31 cellular contexts compared by ENCODE assay signal in genomic region chr5:36267905-36268304, GRCh38. TPM values are rescaled to one million over a fixed set of nuclear protein-coding genes. Genes with fewer than 3 reads are reported as not detected.
"Had no signal": no experiment of that assay in that cellular context is flagged by ENCODE, and none has a peak within 500 bp of the region (broad histone marks: within the 10 kb centered on the region; RNA-seq: fewer than 3 reads in every experiment).

No MANE protein-coding gene starts in this region.

- H3K4me1 ChIP-seq: neural progenitor cell, parathyroid adenoma, psoas muscle, spleen, suprapubic skin, testis, vagina had no signal

- H2AFZ ChIP-seq: neural progenitor cell, parathyroid adenoma had no signal

- H3K36me3 ChIP-seq: neural progenitor cell, ovary, spleen, suprapubic skin, tibial nerve, upper lobe of left lung, vagina had no signal

- H3K4me3 Mint-ChIP-seq: naive thymus-derived CD4-positive, alpha-beta T cell; natural killer cell; nephron; neural progenitor cell; stimulated activated memory B cell treated with anti-CD40 and anti-IgM and Interleukin-4, amounts not matched to agents 10 μg/mL and 1 μg/mL and 100 μg/mL, for 72 hours; stimulated activated naive CD8-positive, alpha-beta T cell treated with anti-CD3 and anti-CD28 coated beads, Interleukin-15, amount 100 ng/mL, for 72 hours had no signal

- H3K4me3 ChIP-seq: neural progenitor cell, ovary, psoas muscle, skin epidermis, smooth muscle cell, spleen, suprapubic skin, testis, tibial nerve, upper lobe of left lung, vagina had no signal

- H3K9ac ChIP-seq: neural progenitor cell, parathyroid adenoma had no signal

- H3K4me2 ChIP-seq: neural progenitor cell, smooth muscle cell had no signal

- H3K4me1 Mint-ChIP-seq: naive thymus-derived CD4-positive, alpha-beta T cell; natural killer cell; nephron; stimulated activated memory B cell treated with anti-CD40 and anti-IgM and Interleukin-4, amounts not matched to agents 10 μg/mL and 1 μg/mL and 100 μg/mL, for 72 hours; stimulated activated naive CD8-positive, alpha-beta T cell treated with anti-CD3 and anti-CD28 coated beads, Interleukin-15, amount 100 ng/mL, for 72 hours had no signal

- H3K79me2 ChIP-seq: parathyroid adenoma had no signal

- H3K27me3 Mint-ChIP-seq: progenitor cell of endocrine pancreas; stimulated activated memory B cell treated with anti-CD40 and anti-IgM and Interleukin-4, amounts not matched to agents 10 μg/mL and 1 μg/mL and 100 μg/mL, for 72 hours; stimulated activated naive CD8-positive, alpha-beta T cell treated with anti-CD3 and anti-CD28 coated beads, Interleukin-15, amount 100 ng/mL, for 72 hours had no signal

- H3K27ac ChIP-seq: neural progenitor cell, ovary, parathyroid adenoma, psoas muscle, skin epidermis, spleen, suprapubic skin, testis, tibial nerve, upper lobe of left lung, vagina had no signal

- FAIRE-seq: urothelium cell line had no signal

- H3K27ac Mint-ChIP-seq: naive thymus-derived CD4-positive, alpha-beta T cell; natural killer cell; nephron; neural progenitor cell; progenitor cell of endocrine pancreas; stimulated activated memory B cell treated with anti-CD40 and anti-IgM and Interleukin-4, amounts not matched to agents 10 μg/mL and 1 μg/mL and 100 μg/mL, for 72 hours; stimulated activated naive CD8-positive, alpha-beta T cell treated with anti-CD3 and anti-CD28 coated beads, Interleukin-15, amount 100 ng/mL, for 72 hours had no signal

- H3K9me3 Mint-ChIP-seq: naive thymus-derived CD4-positive, alpha-beta T cell; natural killer cell; nephron; neural progenitor cell; stimulated activated memory B cell treated with anti-CD40 and anti-IgM and Interleukin-4, amounts not matched to agents 10 μg/mL and 1 μg/mL and 100 μg/mL, for 72 hours; stimulated activated naive CD8-positive, alpha-beta T cell treated with anti-CD3 and anti-CD28 coated beads, Interleukin-15, amount 100 ng/mL, for 72 hours had no signal

- H3K36me3 Mint-ChIP-seq: naive thymus-derived CD4-positive, alpha-beta T cell; natural killer cell; neural progenitor cell; stimulated activated memory B cell treated with anti-CD40 and anti-IgM and Interleukin-4, amounts not matched to agents 10 μg/mL and 1 μg/mL and 100 μg/mL, for 72 hours had no signal

- H3K27me3 ChIP-seq: neural progenitor cell, ovary, spleen, suprapubic skin, testis, tibial nerve, upper lobe of left lung, vagina had no signal

- ATAC-seq: naive thymus-derived CD4-positive, alpha-beta T cell; natural killer cell; psoas muscle; right cardiac atrium; sciatic nerve; stimulated activated memory B cell treated with anti-CD40 and anti-IgM and Interleukin-4, amounts not matched to agents 10 μg/mL and 1 μg/mL and 100 μg/mL, for 72 hours; stimulated activated naive CD8-positive, alpha-beta T cell treated with anti-CD3 and anti-CD28 coated beads, Interleukin-15, amount 100 ng/mL, for 72 hours; stimulated activated naive CD8-positive, alpha-beta T cell treated with anti-CD3 and anti-CD28 coated beads, Interleukin-15, Interleukin-2, amounts not matched to agents 100 U/mL and 50 U/mL, for 24 hours had no signal

- H3K9me3 ChIP-seq: ovary, psoas muscle, spleen, suprapubic skin, testis, tibial nerve, upper lobe of left lung, vagina had no signal

- DNase-seq: naive thymus-derived CD4-positive, alpha-beta T cell; natural killer cell; occipital lobe; ovary; psoas muscle; right cardiac atrium; spleen; stimulated activated CD4-positive, alpha-beta T cell treated with anti-CD3 and anti-CD28 coated beads, Interleukin-12 subunit alpha, Interleukin-12 subunit beta, amount 100 ng/mL, for 4 hours; stimulated activated CD4-positive, alpha-beta T cell treated with anti-CD3 and anti-CD28 coated beads, Interleukin-1b, Interleukin-23, amount 100 ng/mL, for 48 hours; stimulated activated CD4-positive, alpha-beta T cell treated with anti-CD3 and anti-CD28 coated beads, Interleukin-4, amount 100 ng/mL, for 1 hour; stimulated activated CD4-positive, alpha-beta T cell treated with anti-CD3 and anti-CD28 coated beads, Interleukin-4, amount 100 ng/mL, for 4 hours; stimulated activated CD8-positive, alpha-beta memory T cell treated with anti-CD3 and anti-CD28 coated beads, Interleukin-4, amount 100 ng/mL, for 48 hours; stimulated activated naive CD4-positive, alpha-beta T cell; stimulated activated naive CD8-positive, alpha-beta T cell treated with anti-CD3 and anti-CD28 coated beads, Interleukin-15, amount 100 ng/mL, for 72 hours; stimulated activated naive CD8-positive, alpha-beta T cell treated with anti-CD3 and anti-CD28 coated beads, Interleukin-15, Interleukin-2, amounts not matched to agents 100 U/mL and 50 U/mL, for 24 hours; substantia nigra; testis; trophoblast cell; upper lobe of left lung had no signal

RNA-seq across cellular contexts. Expression of gene RANBP3L, which starts 33.8 kb away (rescaled TPM):
- total RNA-seq: naive thymus-derived CD4-positive, alpha-beta T cell; natural killer cell; progenitor cell of endocrine pancreas had no signal
- polyA plus RNA-seq: naive thymus-derived CD4-positive, alpha-beta T cell had no signal
